In genomic region chr9:130486103-130486502, GRCh38 we compare ENCODE assay signal across 22 cellular contexts. TPM values are rescaled to one million over a fixed set of nuclear protein-coding genes. Genes with fewer than 3 reads are reported as not detected.
DNase-seq lines count a peak whose midpoint lies in the region; ATAC-seq, FAIRE-seq and TF ChIP-seq lines count a peak whose summit lies in the region.
"Had no signal": no experiment of that assay in that cellular context is flagged by ENCODE, and none has a peak within 500 bp of the region (broad histone marks: within the 10 kb centered on the region; RNA-seq: fewer than 3 reads in every experiment).

No MANE protein-coding gene starts in this region.

- H3K27ac ChIP-seq in HepG2 (ENCODE audit: extremely low read length, insufficient read depth, low read length) (no peak overlapping the region), right lobe of liver (no peak overlapping the region), neural progenitor cell (no peak overlapping the region)
- H3K27ac ChIP-seq: 22Rv1, BLaER1 had no signal

- H3K27me3 Mint-ChIP-seq in WTC11 (ENCODE audit: low read depth) (no peaks in the 10 kb centered on the region), neural progenitor cell (ENCODE audit: insufficient read depth, low read depth) (peaks cover 21% of the 10 kb centered on the region)

- no peak overlapping the region for H3K4me2 ChIP-seq in HepG2 (ENCODE audit: low read depth, low read length)
- no peak overlapping the region for H3K4me2 ChIP-seq in neural progenitor cell

- no peak overlapping the region for H3K9ac ChIP-seq in HepG2 (ENCODE audit: insufficient read depth, low read depth, low read length)
- H3K9ac ChIP-seq in neural progenitor cell, result no peak overlapping the region
- H3K9ac ChIP-seq: BLaER1 had no signal

- in situ Hi-C loops in HepG2 (cut with HindIII; ENCODE audit: extremely low pct_ligation_motif_present, low pct_unique_long_range_greater_than_20kb), result no loop called here

- H4K20me1 ChIP-seq in HepG2 (ENCODE audit: insufficient read depth, low read length) (no peaks in the 10 kb centered on the region), neural progenitor cell (ENCODE audit: low read depth) (no peaks in the 10 kb centered on the region)

- POLR2A ChIA-PET in HepG2 (lab: Yijun Ruan, JAX), result no interaction called here
- POLR2A ChIA-PET in WTC11 (lab: Charles Lee), result no interaction called here

- no peaks in the 10 kb centered on the region for H3K4me1 ChIP-seq in HepG2 (ENCODE audit: insufficient read depth, low read length)
- H3K4me1 ChIP-seq in right lobe of liver, result no peaks in the 10 kb centered on the region
- peaks cover 21% of the 10 kb centered on the region for H3K4me1 ChIP-seq in neural progenitor cell

- TF ChIP-seq CTCF in HepG2 (CRISPR knock-in tag; IDR thresholded peaks at IDR 0.05), result no peak
- TF ChIP-seq CTCF in right lobe of liver (IDR thresholded peaks at IDR 0.05), result no peak
- no peak for TF ChIP-seq CTCF in WTC11 (IDR thresholded peaks at IDR 0.05)
- TF ChIP-seq CTCF in neural progenitor cell (IDR thresholded peaks at IDR 0.05), result no peak

- TF ChIP-seq EP300 in HepG2 (IDR thresholded peaks at IDR 0.05; ENCODE audit: low read depth in 2 of 2, low read length in 2 of 2) (no peak), HepG2 (CRISPR knock-in tag; IDR thresholded peaks at IDR 0.05; ENCODE audit: borderline replicate concordance) (no peak)

- no peak for FAIRE-seq in HepG2 (lab: Jason Lieb, UNC)
- FAIRE-seq: G401.6, GM12891 had no signal

- no peak for TF ChIP-seq RAD21 in HepG2 (CRISPR knock-in tag; IDR thresholded peaks at IDR 0.05)

- no peaks in the 10 kb centered on the region for H3K9me3 ChIP-seq in HepG2 (ENCODE audit: low read length)
- H3K9me3 ChIP-seq in right lobe of liver, result no peaks in the 10 kb centered on the region
- no peaks in the 10 kb centered on the region for H3K9me3 ChIP-seq in neural progenitor cell (ENCODE audit: low read depth)
- H3K9me3 ChIP-seq: BE2C, BLaER1 had no signal

- H3K27ac Mint-ChIP-seq in WTC11 (no peak overlapping the region), neural progenitor cell (no peak overlapping the region)
- H3K27ac Mint-ChIP-seq: CD4-positive, alpha-beta memory T cell; CD4-positive, CD25-positive, alpha-beta regulatory T cell; CD8-positive, alpha-beta memory T cell had no signal

- H3K4me1 Mint-ChIP-seq in WTC11, result 0 out of 2 replicates have a peak, but pooled peaks cover 5% of the 10 kb centered on the region
- peaks cover 31% of the 10 kb centered on the region for H3K4me1 Mint-ChIP-seq in neural progenitor cell
- H3K4me1 Mint-ChIP-seq: CD4-positive, alpha-beta memory T cell; CD4-positive, CD25-positive, alpha-beta regulatory T cell; CD8-positive, alpha-beta memory T cell had no signal

- no peaks in the 10 kb centered on the region for H3K9me3 Mint-ChIP-seq in WTC11
- no peaks in the 10 kb centered on the region for H3K9me3 Mint-ChIP-seq in neural progenitor cell
- H3K9me3 Mint-ChIP-seq: CD14-positive monocyte; CD4-positive, alpha-beta memory T cell; CD8-positive, alpha-beta memory T cell had no signal

- H3K4me3 Mint-ChIP-seq in WTC11 (no peak overlapping the region), neural progenitor cell (peak overlapping the region; percentile 53)
- H3K4me3 Mint-ChIP-seq: CD14-positive monocyte; CD4-positive, alpha-beta memory T cell; CD4-positive, CD25-positive, alpha-beta regulatory T cell; CD8-positive, alpha-beta memory T cell had no signal

- WGBS in HepG2 (ENCODE audit: low lambda C conversion rate), result 95% methylated on average over 6 of the region's 6 CpGs
- 80% methylated on average over 2 of the region's 6 CpGs for WGBS in right lobe of liver (ENCODE audit: insufficient coverage, low coverage, low lambda C conversion rate, missing lambda C conversion rate)

- DNase-seq in HepG2 (ENCODE audit: low spot score), result no peak
- DNase-seq in right lobe of liver, result no peak
- DNase-seq in WTC11 (ENCODE audit: low spot score), result no peak
- DNase-seq in neural progenitor cell (ENCODE audit: low spot score), result no peak
- DNase-seq: ACHN; BE2C; C1 segment of cervical spinal cord; CD4-positive, alpha-beta memory T cell; CD4-positive, CD25-positive, alpha-beta regulatory T cell; CD8-positive, alpha-beta memory T cell; COR-L47; DMS 273 treated with DMSO at 0.1 percent for 48 hours; DMS79 treated with DMSO at 0.1 percent for 48 hours; GF-D8 had no signal

- intact Hi-C loops in HepG2 (cut with micrococcal nuclease; ENCODE audit: unreplicated experiment) (no loop called here), right lobe of liver (cut with DNase I) (no loop called here)

- CTCF ChIA-PET in HepG2 (lab: Yijun Ruan, JAX; ENCODE audit: low intra/inter-chr PET ratio, low total read pairs) (no interaction called here), WTC11 (lab: Charles Lee) (interaction anchor here (0.6 to 1.3 kb wide), 3 partner anchors 21 to 222 kb away, joined by 3 read pairs; no protein-coding TSS in a partner anchor)

- H3F3A ChIP-seq in neural progenitor cell (ENCODE audit: low read depth), result peaks cover 20% of the 10 kb centered on the region

- no peaks in the 10 kb centered on the region for H3K27me3 ChIP-seq in HepG2 (ENCODE audit: control insufficient read depth in 1 of 2, insufficient read depth in 2 of 2, low read length in 2 of 2)
- no peaks in the 10 kb centered on the region for H3K27me3 ChIP-seq in right lobe of liver
- H3K27me3 ChIP-seq in neural progenitor cell, result no peaks in the 10 kb centered on the region
- H3K27me3 ChIP-seq: BE2C had no signal

- H3K4me3 ChIP-seq in HepG2 (replicated peaks in 1 of 3; ENCODE audit: insufficient read depth in 1 of 3, low read depth in 2 of 3, low read length in 3 of 3) (no peak overlapping the region), right lobe of liver (no peak overlapping the region), neural progenitor cell (no peak overlapping the region)
- H3K4me3 ChIP-seq: BLaER1 had no signal

- H3K36me3 Mint-ChIP-seq in WTC11 (no peaks in the 10 kb centered on the region), neural progenitor cell (no peaks in the 10 kb centered on the region)
- H3K36me3 Mint-ChIP-seq: CD14-positive monocyte; CD4-positive, alpha-beta memory T cell; CD4-positive, CD25-positive, alpha-beta regulatory T cell; CD8-positive, alpha-beta memory T cell had no signal

- no TSS peak for BruUV-seq in HepG2 (replicated peaks; lab: Mats Ljungman, UMichigan)

- H3K36me3 ChIP-seq in HepG2 (replicated peaks in 1 of 2; ENCODE audit: control insufficient read depth in 1 of 2, insufficient read depth in 2 of 2, low read length in 2 of 2) (peaks cover 1 to 7% of the 10 kb centered on the region in 2 experiments; a peak in 1 of 5 replicates), right lobe of liver (peaks cover 0 to 89% (median 18%) of the 10 kb centered on the region in 4 donors), neural progenitor cell (no peaks in the 10 kb centered on the region)

- H2AFZ ChIP-seq in HepG2 (ENCODE audit: low read length), result no peak overlapping the region
- no peak overlapping the region for H2AFZ ChIP-seq in neural progenitor cell (replicated peaks)

- no peak for ATAC-seq in HepG2
- ATAC-seq in right lobe of liver, result no peak
- no peak for ATAC-seq in WTC11
- no peak for ATAC-seq in GM18517 (IDR thresholded peaks at IDR 0.05; ENCODE audit: unreplicated experiment)
- no peak for ATAC-seq in HG03469 (IDR thresholded peaks at IDR 0.05; ENCODE audit: unreplicated experiment)

- TF ChIP-seq POLR2A in HepG2 (IDR thresholded peaks at IDR 0.05; ENCODE audit: insufficient read depth in 1 of 2, low read depth in 2 of 2, low read length in 2 of 2) (no peak), right lobe of liver (IDR thresholded peaks at IDR 0.05) (no peak)

- no peaks in the 10 kb centered on the region for H3K79me2 ChIP-seq in HepG2 (ENCODE audit: insufficient read depth, low read length)
- H3K79me2 ChIP-seq in neural progenitor cell (ENCODE audit: low read depth), result no peaks in the 10 kb centered on the region

TF ChIP-seq in HepG2, 621 proteins besides CTCF, POLR2A, EP300 and RAD21 (continues in another document):
- TF ChIP-seq MAFK (conservative IDR thresholded peaks at IDR 0.05 in 1 of 2, IDR thresholded peaks at IDR 0.05 in 1 of 2; ENCODE audit: low read length in 2 of 2) (peak in 1 of 2 experiments; percentile 58; a peak in 2 of 4 replicates), MAFF (IDR thresholded peaks at IDR 0.05; ENCODE audit: low read depth, low read length) (peak; percentile 28; the same call in 1 of the 2 replicates)

TF ChIP-seq in WTC11, 78 proteins besides CTCF, POLR2A, EP300 and RAD21:
- peak; percentile 62; the same call in 1 of the 2 replicates for TF ChIP-seq ZNF121 (CRISPR knock-in tag; IDR thresholded peaks at IDR 0.05)
- TF ChIP-seq GABPB1 (CRISPR knock-in tag; IDR thresholded peaks at IDR 0.05), result no peak

RNA-seq across cellular contexts. Expression of gene ASS1, which starts 41.3 kb away (rescaled TPM):
- 77.6 and 89.0 TPM in 2 replicates for total RNA-seq in HepG2 (2016; rRNA removed; fragmentation: Illumina TruSeq; extraction: Trizol)
- total RNA-seq in HepG2 (2016; cell fraction: cytosol; rRNA removed; fragmentation: Illumina TruSeq; extraction: Trizol; ENCODE audit: low read depth), result 56.7 and 64.0 TPM in 2 replicates
- total RNA-seq in HepG2 (2016; cell fraction: insoluble cytoplasmic fraction; rRNA removed; fragmentation: Illumina TruSeq; extraction: Trizol), result 77.7 and 96.7 TPM in 2 replicates
- 80.8 and 82.9 TPM in 2 replicates for total RNA-seq in HepG2 (2016; cell fraction: membrane; rRNA removed; fragmentation: Illumina TruSeq; extraction: Trizol)
- total RNA-seq in HepG2 (2016; cell fraction: nucleus; rRNA removed; fragmentation: Illumina TruSeq; extraction: Trizol), result 36.6 and 39.7 TPM in 2 replicates
- polyA plus RNA-seq in HepG2 (2011; rRNA removed), result 108 and 122 TPM in 2 replicates
- polyA plus RNA-seq in HepG2 (2011; cell fraction: cytosol; rRNA removed), result 120 and 164 TPM in 2 replicates
- polyA plus RNA-seq in HepG2 (2011; cell fraction: nucleus; rRNA removed), result 48.7 and 65.0 TPM in 2 replicates
- 38.4 and 74.9 TPM in 2 replicates for polyA plus RNA-seq in HepG2 (2012)
- 90.2 and 91.5 TPM in 2 replicates for polyA plus RNA-seq in HepG2 (2016; cell fraction: cytosol; fragmentation: Illumina TruSeq; extraction: Trizol; ENCODE audit: low read depth)
- polyA plus RNA-seq in HepG2 (2016; cell fraction: insoluble cytoplasmic fraction; fragmentation: Illumina TruSeq; extraction: Trizol; ENCODE audit: low read depth), result 134 and 144 TPM in 2 replicates
- 100 and 111 TPM in 2 replicates for polyA plus RNA-seq in HepG2 (2016; cell fraction: membrane; fragmentation: Illumina TruSeq; extraction: Trizol; ENCODE audit: low read depth)
- polyA plus RNA-seq in HepG2 (2016; cell fraction: nucleus; fragmentation: Illumina TruSeq; extraction: Trizol; ENCODE audit: insufficient read depth, low read depth), result 76.1 and 84.6 TPM in 2 replicates
- 90.2 and 1,449 TPM in 2 replicates for polyA minus RNA-seq in HepG2 (2011; rRNA and poly(A)+ RNA removed; ENCODE audit: low replicate concordance)
- 49.5 and 53.8 TPM in 2 replicates for polyA minus RNA-seq in HepG2 (2011; cell fraction: cytosol; rRNA and poly(A)+ RNA removed)
- 17.1 and 17.7 TPM in 2 replicates for polyA minus RNA-seq in HepG2 (2011; cell fraction: nucleus; rRNA and poly(A)+ RNA removed)
- 1,000 to 10,000 TPM in 3 of 6 experiments, 100 to 1,000 TPM in 3; 437 to 1,278 (median 1,014) TPM for total RNA-seq in right lobe of liver
- total RNA-seq in WTC11 (2021), result 71.0 to 95.7 TPM (median 74.2 TPM) in 3 replicates
- total RNA-seq in neural progenitor cell (ENCODE audit: low replicate concordance), result 22.5 and 28.9 TPM in 2 replicates
- total RNA-seq: A172; CD4-positive, alpha-beta memory T cell; CD4-positive, CD25-positive, alpha-beta regulatory T cell had no signal
- polyA plus RNA-seq: CD14-positive monocyte; CD4-positive, alpha-beta memory T cell; CD4-positive, CD25-positive, alpha-beta regulatory T cell; CD8-positive, alpha-beta memory T cell had no signal

Comparison
In these comparisons a context has a peak if more than half of its experiments do, and no peak if none do; other contexts are left out.
1. Of the 50 proteins assayed by ChIP-seq in both HepG2 and WTC11: peak only in HepG2: none; only in WTC11: ZNF121; in both: none; in neither: 49.